ENCODE assay signal across 10 cellular contexts in the genomic region with DNA sequence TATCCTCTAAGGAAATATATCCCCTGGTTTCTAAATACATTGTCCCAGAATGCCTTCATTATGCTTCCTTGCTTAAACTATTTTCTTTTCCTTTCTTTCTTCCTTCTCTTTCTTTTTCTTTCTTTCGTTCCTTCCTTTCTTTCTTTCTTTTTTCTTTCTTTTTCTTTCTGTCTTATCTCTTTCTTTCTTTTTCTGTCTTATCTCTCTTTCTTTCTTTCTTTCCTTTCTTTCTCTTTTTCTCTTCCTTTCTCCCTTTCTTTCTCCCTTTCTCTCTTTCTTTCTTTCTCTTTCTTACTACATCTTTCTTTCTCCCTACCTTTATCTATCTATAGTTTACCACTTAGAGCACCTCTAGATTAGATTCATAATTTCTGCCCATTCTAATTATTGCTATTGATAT.
"Had no signal": no experiment of that assay in that cellular context is flagged by ENCODE, and none has a peak within 500 bp of the region (broad histone marks: within the 10 kb centered on the region; RNA-seq: fewer than 3 reads in every experiment).

No MANE protein-coding gene starts in this region.

- H3K4me2 ChIP-seq: GM23338, KMS-11 had no signal

- H3K4me1 Mint-ChIP-seq: GM23338, H9 had no signal

- DNase-seq: H9, HCEC 1CT, IMR-90, Karpas-422, KBM-7 had no signal

- H3K9ac ChIP-seq: KMS-11 had no signal

- H3K4me3 Mint-ChIP-seq: GM23338, H9 had no signal

- H3K27ac ChIP-seq: KMS-11 had no signal

- FAIRE-seq: H1, H54, HTR-8/SVneo had no signal

- H3K4me3 ChIP-seq: GM23338 had no signal

- H2AFZ ChIP-seq: GM23338 had no signal

- H3K27ac Mint-ChIP-seq: GM23338, H9 had no signal

- ATAC-seq: GM23338 had no signal
